ENCODE assay signal across 24 cellular contexts in the genomic region with DNA sequence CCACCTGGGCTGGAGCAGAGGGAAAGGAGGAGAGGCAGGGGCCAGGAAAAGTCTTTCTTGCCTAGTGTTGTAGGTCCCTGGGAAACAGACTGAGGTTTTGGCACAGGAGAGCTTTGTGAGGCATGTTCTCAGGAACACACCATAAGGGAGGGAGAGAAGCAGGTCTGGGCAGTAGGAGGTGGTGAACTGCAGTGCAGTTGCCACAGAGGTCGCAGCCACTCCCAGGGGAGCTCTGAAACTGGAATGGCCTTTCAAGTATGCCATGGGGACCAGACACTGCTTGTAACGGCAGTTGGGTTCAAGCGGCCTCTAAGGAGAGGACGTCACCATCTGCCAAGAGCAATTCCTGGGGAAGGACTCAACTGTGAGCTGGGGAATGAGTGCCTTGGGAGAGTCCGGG. TPM values are rescaled to one million over a fixed set of nuclear protein-coding genes. Genes with fewer than 3 reads are reported as not detected.
"Had no signal": no experiment of that assay in that cellular context is flagged by ENCODE, and none has a peak within 500 bp of the region (broad histone marks: within the 10 kb centered on the region; RNA-seq: fewer than 3 reads in every experiment).

No MANE protein-coding gene starts in this region.

- H3K27me3 ChIP-seq: brain microvascular endothelial cell, tibial nerve had no signal

- DNase-seq: activated CD4-positive, alpha-beta T cell treated with anti-CD3 and anti-CD28 coated beads, Interleukin-2, amount 10 ng/mL, durations not matched to agents 24 days and 14 days; activated CD8-positive, alpha-beta T cell treated with anti-CD3 and anti-CD28 coated beads, Interleukin-2, amount 10 ng/mL, durations not matched to agents 7 days and 5 days; activated naive CD4-positive, alpha-beta T cell treated with anti-CD3 and anti-CD28 coated beads for 36 hours; activated naive CD8-positive, alpha-beta T cell treated with anti-CD3 and anti-CD28 coated beads, Interleukin-2, amount 50 U/mL, for 24 hours; activated T-cell treated with anti-CD3 and anti-CD28 coated beads, Interleukin-2, amount 50 U/mL, for 24 hours; anterior cingulate cortex; brain microvascular endothelial cell; cortex of kidney; erythroblast; head of caudate nucleus; lower lobe of right lung; nucleus accumbens; stimulated activated CD4-positive, alpha-beta T cell treated with anti-CD3 and anti-CD28 coated beads, Interleukin-12 subunit alpha, Interleukin-12 subunit beta, amount 100 ng/mL, for 4 hours; stimulated activated CD4-positive, alpha-beta T cell treated with anti-CD3 and anti-CD28 coated beads, Interleukin-1b, Interleukin-23, amount 100 ng/mL, for 48 hours; stimulated activated naive CD8-positive, alpha-beta T cell treated with anti-CD3 and anti-CD28 coated beads, Interleukin-15, Interleukin-2, amounts not matched to agents 100 U/mL and 50 U/mL, for 24 hours; substantia nigra; T-cell; T-helper 9 cell had no signal

- H3K9me3 ChIP-seq: lower lobe of right lung, tibial nerve had no signal

- H3K27ac ChIP-seq: brain microvascular endothelial cell, lower lobe of right lung, tibial nerve had no signal

- H3K36me3 ChIP-seq: brain microvascular endothelial cell, lower lobe of right lung, tibial nerve had no signal

- H3K4me3 Mint-ChIP-seq: activated CD4-positive, alpha-beta T cell treated with anti-CD3 and anti-CD28 coated beads, Interleukin-2, amount 10 ng/mL, durations not matched to agents 24 days and 14 days; activated CD8-positive, alpha-beta T cell treated with anti-CD3 and anti-CD28 coated beads, Interleukin-2, amount 10 ng/mL, durations not matched to agents 7 days and 5 days; activated naive CD4-positive, alpha-beta T cell treated with anti-CD3 and anti-CD28 coated beads for 36 hours; activated naive CD8-positive, alpha-beta T cell treated with anti-CD3 and anti-CD28 coated beads, Interleukin-2, amount 50 U/mL, for 24 hours; activated T-cell treated with anti-CD3 and anti-CD28 coated beads, Interleukin-2, amount 50 U/mL, for 24 hours; mesothelial cell of epicardium; nephron; T-cell had no signal

- H3K27me3 Mint-ChIP-seq: activated CD4-positive, alpha-beta T cell treated with anti-CD3 and anti-CD28 coated beads, Interleukin-2, amount 10 ng/mL, durations not matched to agents 24 days and 14 days; activated naive CD8-positive, alpha-beta T cell treated with anti-CD3 and anti-CD28 coated beads, Interleukin-2, amount 50 U/mL, for 24 hours; activated T-cell treated with anti-CD3 and anti-CD28 coated beads, Interleukin-2, amount 50 U/mL, for 24 hours had no signal

- H3K4me1 Mint-ChIP-seq: activated CD4-positive, alpha-beta T cell treated with anti-CD3 and anti-CD28 coated beads, Interleukin-2, amount 10 ng/mL, durations not matched to agents 24 days and 14 days; activated naive CD8-positive, alpha-beta T cell treated with anti-CD3 and anti-CD28 coated beads, Interleukin-2, amount 50 U/mL, for 24 hours; mesothelial cell of epicardium; nephron; T-cell had no signal

- H3K4me1 ChIP-seq: lower lobe of right lung had no signal

- H3K36me3 Mint-ChIP-seq: mesothelial cell of epicardium, T-cell had no signal

- H3K4me3 ChIP-seq: lower lobe of right lung, tibial nerve had no signal

- H3K27ac Mint-ChIP-seq: activated CD4-positive, alpha-beta T cell treated with anti-CD3 and anti-CD28 coated beads, Interleukin-2, amount 10 ng/mL, durations not matched to agents 24 days and 14 days; activated CD8-positive, alpha-beta T cell treated with anti-CD3 and anti-CD28 coated beads, Interleukin-2, amount 10 ng/mL, durations not matched to agents 7 days and 5 days; activated naive CD4-positive, alpha-beta T cell treated with anti-CD3 and anti-CD28 coated beads for 36 hours; activated naive CD8-positive, alpha-beta T cell treated with anti-CD3 and anti-CD28 coated beads, Interleukin-2, amount 50 U/mL, for 24 hours; activated T-cell treated with anti-CD3 and anti-CD28 coated beads, Interleukin-2, amount 50 U/mL, for 24 hours; activated T-helper 2 cell treated with anti-CD3 and anti-CD28 coated beads, Interferon-gamma antibody, Interleukin-2, Interleukin-4, amounts not matched to agents 10 μg/mL and 5 μg/mL and 100 μg/mL, durations not matched to agents 14 hours and 24 hours and 36 hours; mesothelial cell of epicardium; nephron; T-cell had no signal

- ATAC-seq: activated CD8-positive, alpha-beta T cell treated with anti-CD3 and anti-CD28 coated beads, Interleukin-2, amount 10 ng/mL, durations not matched to agents 7 days and 5 days; activated naive CD8-positive, alpha-beta T cell treated with anti-CD3 and anti-CD28 coated beads, Interleukin-2, amount 50 U/mL, for 24 hours; stimulated activated naive CD8-positive, alpha-beta T cell treated with anti-CD3 and anti-CD28 coated beads, Interleukin-15, Interleukin-2, amounts not matched to agents 100 U/mL and 50 U/mL, for 24 hours; T-cell had no signal

RNA-seq across cellular contexts. Expression of a gene that starts 35.4 kb away (rescaled TPM):
- total RNA-seq: activated CD4-positive, alpha-beta T cell treated with anti-CD3 and anti-CD28 coated beads, Interleukin-2, amount 10 ng/mL, durations not matched to agents 24 days and 14 days; activated CD8-positive, alpha-beta T cell treated with anti-CD3 and anti-CD28 coated beads, Interleukin-2, amount 10 ng/mL, durations not matched to agents 7 days and 5 days; activated naive CD4-positive, alpha-beta T cell treated with anti-CD3 and anti-CD28 coated beads for 36 hours; activated T-helper 2 cell treated with anti-CD3 and anti-CD28 coated beads, Interferon-gamma antibody, Interleukin-2, Interleukin-4, amounts not matched to agents 10 μg/mL and 5 μg/mL and 100 μg/mL, durations not matched to agents 14 hours and 24 hours and 36 hours; frontal cortex; mesothelial cell of epicardium; renal cortical epithelial cell; T-cell; tibial nerve had no signal

RNA-seq across cellular contexts. Expression of a gene that starts 43.8 kb away (rescaled TPM):
- total RNA-seq: activated CD4-positive, alpha-beta T cell treated with anti-CD3 and anti-CD28 coated beads, Interleukin-2, amount 10 ng/mL, durations not matched to agents 24 days and 14 days; activated CD8-positive, alpha-beta T cell treated with anti-CD3 and anti-CD28 coated beads, Interleukin-2, amount 10 ng/mL, durations not matched to agents 7 days and 5 days; activated naive CD4-positive, alpha-beta T cell treated with anti-CD3 and anti-CD28 coated beads for 36 hours; activated T-helper 2 cell treated with anti-CD3 and anti-CD28 coated beads, Interferon-gamma antibody, Interleukin-2, Interleukin-4, amounts not matched to agents 10 μg/mL and 5 μg/mL and 100 μg/mL, durations not matched to agents 14 hours and 24 hours and 36 hours; frontal cortex; mesothelial cell of epicardium; renal cortical epithelial cell had no signal
